ENCODE assay signal across 22 cellular contexts in genomic region chr7:17557305-17557704, GRCh38.
DNase-seq lines count a peak whose midpoint lies in the region; ATAC-seq, FAIRE-seq and TF ChIP-seq lines count a peak whose summit lies in the region.
"Had no signal": no experiment of that assay in that cellular context is flagged by ENCODE, and none has a peak within 500 bp of the region (broad histone marks: within the 10 kb centered on the region; RNA-seq: fewer than 3 reads in every experiment).

No MANE protein-coding gene starts in this region.

- ATAC-seq in left lung: peak; percentile 11
- no peak for ATAC-seq in natural killer cell
- ATAC-seq in upper lobe of right lung: no peak
- ATAC-seq: GM12878 had no signal

- H3K27me3 ChIP-seq in bronchial epithelial cell (ENCODE audit: control insufficient read depth, insufficient read depth, low read length) (no peaks in the 10 kb centered on the region), left lung (no peaks in the 10 kb centered on the region), smooth muscle cell (ENCODE audit: low read depth) (no peaks in the 10 kb centered on the region), upper lobe of right lung (no peaks in the 10 kb centered on the region)
- H3K27me3 ChIP-seq: BE2C, cardiac muscle cell, ovary, spleen had no signal

- no peak overlapping the region for H3K9ac ChIP-seq in smooth muscle cell (ENCODE audit: low read depth)

- TF ChIP-seq CTCF in HFFc6 (IDR thresholded peaks at IDR 0.05): no peak
- TF ChIP-seq CTCF in bronchial epithelial cell (IDR thresholded peaks at IDR 0.05; ENCODE audit: insufficient read depth, low read length, severe bottlenecking): no peak
- no peak for TF ChIP-seq CTCF in left lung (IDR thresholded peaks at IDR 0.05)
- no peak for TF ChIP-seq CTCF in smooth muscle cell (IDR thresholded peaks at IDR 0.05; ENCODE audit: borderline replicate concordance, insufficient read depth, poor library complexity, severe bottlenecking)
- TF ChIP-seq CTCF in natural killer cell (IDR thresholded peaks at IDR 0.05): no peak
- no peak for TF ChIP-seq CTCF in upper lobe of right lung (IDR thresholded peaks at IDR 0.05)

- no peak overlapping the region for H2AFZ ChIP-seq in smooth muscle cell (ENCODE audit: low read depth)

- WGBS in smooth muscle cell (ENCODE audit: low lambda C conversion rate): 14% methylated on average over 1 of the region's 1 CpG

- H3K27ac Mint-ChIP-seq in HFFc6 (peak overlapping the region; percentile 53), natural killer cell (no peak overlapping the region)
- H3K27ac Mint-ChIP-seq: activated naive CD4-positive, alpha-beta T cell treated with anti-CD3 and anti-CD28 coated beads, Interleukin-2, amount 50 U/mL, for 24 hours had no signal

- H3K4me3 Mint-ChIP-seq in HFFc6: peak overlapping the region; percentile 60
- H3K4me3 Mint-ChIP-seq in natural killer cell: no peak overlapping the region
- H3K4me3 Mint-ChIP-seq: activated naive CD4-positive, alpha-beta T cell treated with anti-CD3 and anti-CD28 coated beads, Interleukin-2, amount 50 U/mL, for 24 hours had no signal

- peak overlapping the region; percentile 63 for H3K4me2 ChIP-seq in smooth muscle cell

- H3K9me3 Mint-ChIP-seq in HFFc6: no peaks in the 10 kb centered on the region
- no peaks in the 10 kb centered on the region for H3K9me3 Mint-ChIP-seq in natural killer cell
- H3K9me3 Mint-ChIP-seq: activated naive CD4-positive, alpha-beta T cell treated with anti-CD3 and anti-CD28 coated beads, Interleukin-2, amount 50 U/mL, for 24 hours had no signal

- no peaks in the 10 kb centered on the region for H3K36me3 Mint-ChIP-seq in HFFc6 (ENCODE audit: low read depth)
- no peaks in the 10 kb centered on the region for H3K36me3 Mint-ChIP-seq in natural killer cell
- H3K36me3 Mint-ChIP-seq: activated naive CD4-positive, alpha-beta T cell treated with anti-CD3 and anti-CD28 coated beads, Interleukin-2, amount 50 U/mL, for 24 hours had no signal

- H3K36me3 ChIP-seq in bronchial epithelial cell (ENCODE audit: control insufficient read depth, insufficient read depth, low read length): no peaks in the 10 kb centered on the region
- no peaks in the 10 kb centered on the region for H3K36me3 ChIP-seq in left lung
- no peaks in the 10 kb centered on the region for H3K36me3 ChIP-seq in smooth muscle cell (ENCODE audit: low read depth)
- H3K36me3 ChIP-seq in upper lobe of right lung: no peaks in the 10 kb centered on the region
- H3K36me3 ChIP-seq: BE2C, cardiac muscle cell, ovary, spleen had no signal

- H4K20me1 ChIP-seq in smooth muscle cell (ENCODE audit: low read depth): no peaks in the 10 kb centered on the region

- H3K79me2 ChIP-seq in smooth muscle cell (ENCODE audit: low read depth): no peaks in the 10 kb centered on the region

- no peaks in the 10 kb centered on the region for H3K9me3 ChIP-seq in left lung
- H3K9me3 ChIP-seq in smooth muscle cell (replicated peaks; ENCODE audit: low read depth): no peaks in the 10 kb centered on the region
- no peaks in the 10 kb centered on the region for H3K9me3 ChIP-seq in upper lobe of right lung
- H3K9me3 ChIP-seq: BE2C, ovary, spleen had no signal

- intact Hi-C loops in left lung (cut with DNase I) (no loop called here), natural killer cell (cut with micrococcal nuclease) (no loop called here), upper lobe of right lung (cut with DNase I) (no loop called here)

- FAIRE-seq in bronchial epithelial cell (lab: Jason Lieb, UNC): no peak
- FAIRE-seq: D721Med, GM12878 had no signal

- H3K4me3 ChIP-seq in bronchial epithelial cell (ENCODE audit: low read depth, low read length) (no peak overlapping the region), left lung (no peak overlapping the region), smooth muscle cell (peak overlapping the region; percentile 30), upper lobe of right lung (no peak overlapping the region)
- H3K4me3 ChIP-seq: cardiac muscle cell, GM12878, ovary, spleen had no signal

- H3K27me3 Mint-ChIP-seq in HFFc6 (ENCODE audit: insufficient read depth) (no peaks in the 10 kb centered on the region), natural killer cell (ENCODE audit: low read depth in 2 of 2) (no peaks in the 10 kb centered on the region)
- H3K27me3 Mint-ChIP-seq: activated naive CD4-positive, alpha-beta T cell treated with anti-CD3 and anti-CD28 coated beads, Interleukin-2, amount 50 U/mL, for 24 hours had no signal

- peaks cover 61% of the 10 kb centered on the region for H3K4me1 Mint-ChIP-seq in HFFc6 (ENCODE audit: low read depth)
- H3K4me1 Mint-ChIP-seq in natural killer cell: no peaks in the 10 kb centered on the region
- H3K4me1 Mint-ChIP-seq: activated naive CD4-positive, alpha-beta T cell treated with anti-CD3 and anti-CD28 coated beads, Interleukin-2, amount 50 U/mL, for 24 hours had no signal

- H3K4me1 ChIP-seq in left lung: peaks cover 6 to 7% of the 10 kb centered on the region in 2 donors
- H3K4me1 ChIP-seq in smooth muscle cell (ENCODE audit: low read depth): peaks cover 6% of the 10 kb centered on the region
- H3K4me1 ChIP-seq in upper lobe of right lung: no peaks in the 10 kb centered on the region
- H3K4me1 ChIP-seq: BE2C had no signal

- peaks cover 20% of the 10 kb centered on the region for H3F3A ChIP-seq in smooth muscle cell (ENCODE audit: low read depth)

- H3K27ac ChIP-seq in left lung (peak overlapping the region; percentile 20 to 80), smooth muscle cell (ENCODE audit: low read depth) (peak overlapping the region; percentile 96), upper lobe of right lung (no peak overlapping the region)
- H3K27ac ChIP-seq: cardiac muscle cell, ovary, spleen had no signal

- no peak for DNase-seq in HFFc6
- peak; percentile 88 for DNase-seq in bronchial epithelial cell (ENCODE audit: low read depth)
- DNase-seq in left lung: no peak
- no peak for DNase-seq in smooth muscle cell (lab: John Stamatoyannopoulos, UW; ENCODE audit: unreplicated experiment)
- no peak for DNase-seq in natural killer cell
- no peak for DNase-seq in effector CD8-positive, alpha-beta T cell (lab: John Stamatoyannopoulos, UW)
- no peak for DNase-seq in activated CD4-positive, alpha-beta T cell treated with anti-CD3 and anti-CD28 coated beads, Interleukin-2, amount 50 U/mL, for 4 hours
- no peak for DNase-seq in upper lobe of right lung
- DNase-seq: activated T-cell treated with anti-CD3 and anti-CD28 coated beads, Interleukin-2, amount 50 U/mL, for 1 hour; BE2C; left cardiac atrium; NCI-H1930; NCI-H446; NK-92 treated with Interleukin-12 subunit alpha and Interleukin-12 subunit beta, amount 100 ng/mL, for 24 hours; ovary; RPMI8226; spleen; stimulated activated CD8-positive, alpha-beta memory T cell treated with anti-CD3 and anti-CD28 coated beads, Interleukin-4, amount 100 ng/mL, for 48 hours had no signal
